8 cellular contexts compared by ENCODE assay signal in genomic region chr17:12545877-12546513, GRCh38.
A peak's percentile ranks its signal among the peaks of the same experiment; 100 is the strongest.
DNase-seq lines count a peak whose midpoint lies in the region; ATAC-seq, FAIRE-seq and TF ChIP-seq lines count a peak whose summit lies in the region.

No MANE protein-coding gene starts in this region.

- DNase-seq in CMK (ENCODE audit: low read depth) = peak; percentile 18
- DNase-seq in HuH-7.5 (ENCODE audit: low spot score) = peak; percentile 13
- peak; percentile 3 to 36 for DNase-seq in frontal cortex (ENCODE audit: low spot score in 2 of 2)
- DNase-seq in pons (ENCODE audit: low spot score) = peak; percentile 52
- DNase-seq in activated effector memory CD4-positive, alpha-beta T cell treated with Interleukin-2 at 50 U/mL for 16 hours = no peak
- no peak for DNase-seq in activated CD8-positive, alpha-beta memory T cell treated with anti-CD3 and anti-CD28 coated beads, Interleukin-2, amount 50 U/mL, for 48 hours

- ATAC-seq in GM18867 (IDR thresholded peaks at IDR 0.05; ENCODE audit: unreplicated experiment) = peak; percentile 68
- ATAC-seq in SK-N-SH treated with all-trans-retinoic acid at 6 μM for 48 hours = peak; percentile 89

- no peak for FAIRE-seq in frontal cortex (lab: Jason Lieb, UNC)

TF ChIP-seq in SK-N-SH treated with all-trans-retinoic acid at 6 μM for 48 hours, 23 proteins besides CTCF, POLR2A, EP300 and RAD21:
- TF ChIP-seq ZFP30 (CRISPR knock-in tag; IDR thresholded peaks at IDR 0.05) (no peak), TCF4 (CRISPR knock-in tag; IDR thresholded peaks at IDR 0.05; ENCODE audit: borderline replicate concordance) (no peak), GLIS3 (CRISPR knock-in tag; IDR thresholded peaks at IDR 0.05) (no peak), OSR1 (CRISPR knock-in tag; IDR thresholded peaks at IDR 0.05) (no peak), ARNTL (CRISPR knock-in tag; IDR thresholded peaks at IDR 0.05; ENCODE audit: borderline replicate concordance, low read depth) (no peak)

Comparison
In these comparisons a context has a peak if more than half of its experiments do, and no peak if none do; other contexts are left out.
1. DNase-seq: peak in CMK (single experiment), HuH-7.5 (single experiment), frontal cortex (2 of 2) and pons (single experiment); none in activated effector memory CD4-positive, alpha-beta T cell treated with Interleukin-2 at 50 U/mL for 16 hours (single experiment) and activated CD8-positive, alpha-beta memory T cell treated with anti-CD3 and anti-CD28 coated beads, Interleukin-2, amount 50 U/mL, for 48 hours (single experiment).